12 cellular contexts compared by ENCODE assay signal in genomic region chr9:135701067-135701967, GRCh38. TPM values are rescaled to one million over a fixed set of nuclear protein-coding genes. Genes with fewer than 3 reads are reported as not detected.
A peak's percentile ranks its signal among the peaks of the same experiment; 100 is the strongest.
DNase-seq lines count a peak whose midpoint lies in the region; ATAC-seq and TF ChIP-seq lines count a peak whose summit lies in the region.
"Had no signal": no experiment of that assay in that cellular context is flagged by ENCODE, and none has a peak within 500 bp of the region (broad histone marks: within the 10 kb centered on the region; RNA-seq: fewer than 3 reads in every experiment).

No MANE protein-coding gene starts in this region.

- in situ Hi-C loops in GM13976 (cut with MboI; ENCODE audit: low sequenced_read_pairs, unreplicated experiment) (no loop called here), mammary epithelial cell (cut with MboI; ENCODE audit: low sequenced_read_pairs in 2 of 2) (no loop called here)

- H3K79me2 ChIP-seq in mammary epithelial cell (ENCODE audit: insufficient read depth, low read length) = no peaks in the 10 kb centered on the region

- no peaks in the 10 kb centered on the region for H3K27me3 ChIP-seq in mammary epithelial cell (ENCODE audit: insufficient read depth, low read length)

- H3K9me3 ChIP-seq in mammary epithelial cell (replicated peaks; ENCODE audit: insufficient read depth, low read length) = no peaks in the 10 kb centered on the region

- dilution Hi-C loops in mammary epithelial cell (cut with HindIII; ENCODE audit: low sequenced_read_pairs) = no loop called here

- intact Hi-C loops in mammary epithelial cell (cut with micrococcal nuclease) = loop anchor here (5.0 kb wide), 1 partner anchor 261 kb away; the partner anchor contains the start of gene UBAC1
- intact Hi-C loops in sciatic nerve (cut with DNase I) = no loop called here

- H4K20me1 ChIP-seq in mammary epithelial cell (ENCODE audit: insufficient read depth, low read length) = no peaks in the 10 kb centered on the region

- WGBS in mammary epithelial cell (ENCODE audit: low coverage, missing lambda C conversion rate) = 67% methylated on average over 3 of the region's 40 CpGs

- no peak overlapping the region for H2AFZ ChIP-seq in mammary epithelial cell (ENCODE audit: low read depth, low read length)

- H3K4me3 ChIP-seq in NB4 (ENCODE audit: low read depth, low read length) (no peak overlapping the region), mammary epithelial cell (replicated peaks in 1 of 3; ENCODE audit: insufficient read depth in 1 of 3, low read depth in 2 of 3, low read length in 3 of 3) (no peak overlapping the region)

- H3K36me3 ChIP-seq in mammary epithelial cell (ENCODE audit: insufficient read depth, low read length) = no peaks in the 10 kb centered on the region

- peak; percentile 64 for DNase-seq in GM13976 (ENCODE audit: low spot score)
- peak; percentile 26 for DNase-seq in NB4 (ENCODE audit: low read depth)
- DNase-seq in mammary epithelial cell = no peak
- DNase-seq in sciatic nerve (ENCODE audit: low spot score) = no peak
- no peak for DNase-seq in NK-92 treated with Interleukin-12 subunit alpha and Interleukin-12 subunit beta, amount 100 ng/mL, for 24 hours (lab: John Stamatoyannopoulos, UW)
- DNase-seq in NCI-H526 treated with DMSO at 0.1 percent for 48 hours (lab: John Stamatoyannopoulos, UW) = no peak
- no peak for DNase-seq in NCI-H2196 (lab: John Stamatoyannopoulos, UW; ENCODE audit: unreplicated experiment)
- no peak for DNase-seq in Kasumi-1 (lab: John Stamatoyannopoulos, UW)
- DNase-seq: MV-4-11 had no signal

- peak overlapping the region; percentile 68 for H3K4me2 ChIP-seq in mammary epithelial cell (ENCODE audit: insufficient read depth, low read depth, low read length)

- H3K9ac ChIP-seq in mammary epithelial cell (ENCODE audit: insufficient read depth, low read length) = no peak overlapping the region

- TF ChIP-seq CTCF in GM13976 (IDR thresholded peaks at IDR 0.05; ENCODE audit: borderline replicate concordance, control extremely low read depth, extremely low read depth, insufficient read depth, missing control alignments) (no peak), NB4 (IDR thresholded peaks at IDR 0.05; ENCODE audit: low read depth, low read length) (no peak), mammary epithelial cell (conservative IDR thresholded peaks at IDR 0.05 in 1 of 2, IDR thresholded peaks at IDR 0.05 in 1 of 2; ENCODE audit: extremely low read depth in 1 of 2, insufficient read depth in 1 of 2, low read depth in 1 of 2, low read length in 2 of 2) (no peak)

- TF ChIP-seq POLR2A in NB4 (IDR thresholded peaks at IDR 0.05; ENCODE audit: extremely low read depth, insufficient read length) = no peak

- peak; percentile 4 for ATAC-seq in sciatic nerve

- no peak overlapping the region for H3K27ac ChIP-seq in mammary epithelial cell (ENCODE audit: insufficient read depth, low read depth, low read length)

- no TSS peak for BruUV-seq in mammary epithelial cell (replicated peaks; lab: Mats Ljungman, UMichigan)

- H3K4me1 ChIP-seq in mammary epithelial cell (ENCODE audit: insufficient read depth, low read length) = no peaks in the 10 kb centered on the region

- CTCF ChIA-PET in mammary epithelial cell (lab: Charles Lee; ENCODE audit: low non-redundant PET) = no interaction called here

RNA-seq across cellular contexts. Expression of gene KCNT1, which starts 0.7 kb away (rescaled TPM):
- total RNA-seq in mammary epithelial cell (not detected), sciatic nerve (0.53 TPM)
- not detected for polyA plus RNA-seq in mammary epithelial cell
- not detected for polyA minus RNA-seq in mammary epithelial cell
- total RNA-seq: bronchial epithelial cell, PC-3 had no signal

RNA-seq across cellular contexts. Expression of gene SOHLH1, which starts 2.0 kb away (rescaled TPM):
- total RNA-seq in mammary epithelial cell (not detected), sciatic nerve (not detected)
- polyA plus RNA-seq in mammary epithelial cell = not detected
- polyA minus RNA-seq in mammary epithelial cell = not detected
- total RNA-seq: bronchial epithelial cell, frontal cortex, PC-3 had no signal

RNA-seq across cellular contexts. Expression of gene LCN9, which starts 38.2 kb away (rescaled TPM):
- total RNA-seq in mammary epithelial cell = not detected
- polyA plus RNA-seq in mammary epithelial cell = not detected
- polyA minus RNA-seq in mammary epithelial cell = not detected
- total RNA-seq in sciatic nerve = not detected
- total RNA-seq: bronchial epithelial cell, frontal cortex, PC-3 had no signal

Comparison
In these comparisons a context has a peak if more than half of its experiments do, and no peak if none do; other contexts are left out.
1. DNase-seq: peak in GM13976 (single experiment) and NB4 (single experiment); none in mammary epithelial cell (single experiment), sciatic nerve (single experiment), NK-92 treated with Interleukin-12 subunit alpha and Interleukin-12 subunit beta, amount 100 ng/mL, for 24 hours (single experiment), NCI-H526 treated with DMSO at 0.1 percent for 48 hours (single experiment), NCI-H2196 (single experiment) and Kasumi-1 (0 of 2).